1 cellular context compared by ENCODE assay signal in the genomic region with DNA sequence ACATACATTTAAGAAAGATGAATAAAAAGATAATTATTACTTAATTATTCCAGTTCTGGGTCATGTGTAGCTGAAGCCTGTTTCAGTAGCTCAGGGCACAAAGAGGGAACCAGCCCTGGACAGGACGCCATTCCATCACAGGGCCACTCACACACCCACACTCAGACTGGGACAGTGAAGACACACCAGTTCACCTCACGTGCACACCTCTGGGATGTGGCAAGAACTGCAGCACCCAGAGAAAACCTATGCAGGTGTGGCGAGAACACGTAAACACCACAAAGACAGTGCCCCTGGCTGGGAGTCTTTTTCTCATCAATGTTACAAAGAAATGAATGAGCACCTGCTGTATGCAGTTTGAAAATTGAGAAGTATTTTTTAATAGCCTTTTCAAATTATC.
TF ChIP-seq lines count a peak whose summit lies in the region.

No MANE protein-coding gene starts in this region.

TF ChIP-seq in H1, 55 proteins besides CTCF, POLR2A, EP300 and RAD21:
- peak; percentile 39; the same call in 1 of the 2 replicates for TF ChIP-seq POLR2AphosphoS5 (IDR thresholded peaks at IDR 0.05; ENCODE audit: low read depth, low read length)
- TF ChIP-seq BCL11A (IDR thresholded peaks at IDR 0.05; ENCODE audit: low read depth in 2 of 2, low read length in 2 of 2), result no peak
- peak; percentile 62 for TF ChIP-seq CEBPB (IDR thresholded peaks at IDR 0.05; ENCODE audit: low read depth, low read length)
- TF ChIP-seq SIN3A (conservative IDR thresholded peaks at IDR 0.05 in 1 of 2, IDR thresholded peaks at IDR 0.05 in 1 of 2; ENCODE audit: low read depth in 1 of 2, low read length in 2 of 2), result peak in 1 of 2 experiments; percentile 75; a peak in 1 of 4 replicates
